ENCODE assay signal across 18 cellular contexts in genomic region chr12:42386310-42386709, GRCh38.
DNase-seq lines count a peak whose midpoint lies in the region; ATAC-seq and TF ChIP-seq lines count a peak whose summit lies in the region.
"Had no signal": no experiment of that assay in that cellular context is flagged by ENCODE, and none has a peak within 500 bp of the region (broad histone marks: within the 10 kb centered on the region; RNA-seq: fewer than 3 reads in every experiment).

No MANE protein-coding gene starts in this region.

- H3K4me1 ChIP-seq in CD4-positive, CD25-positive, alpha-beta regulatory T cell (ENCODE audit: control insufficient read depth, insufficient read depth, low read length, poor library complexity, severe bottlenecking): no peaks in the 10 kb centered on the region
- H3K4me1 ChIP-seq in mesendoderm (ENCODE audit: control insufficient read depth, low read depth, low read length): peaks cover 4% of the 10 kb centered on the region
- H3K4me1 ChIP-seq: A549, BE2C had no signal

- no peaks in the 10 kb centered on the region for H3K79me2 ChIP-seq in mesendoderm (ENCODE audit: control insufficient read depth, insufficient read depth, low read length)

- no peaks in the 10 kb centered on the region for H3K27me3 ChIP-seq in CD4-positive, CD25-positive, alpha-beta regulatory T cell (ENCODE audit: control insufficient read depth, insufficient read depth, low read length)
- H3K27me3 ChIP-seq in mesendoderm (ENCODE audit: insufficient read depth, low read length, poor library complexity): no peaks in the 10 kb centered on the region
- no peaks in the 10 kb centered on the region for H3K27me3 ChIP-seq in brain microvascular endothelial cell (replicated peaks)
- H3K27me3 ChIP-seq: BE2C had no signal

- peaks cover 58% of the 10 kb centered on the region for H3K36me3 Mint-ChIP-seq in CD4-positive, CD25-positive, alpha-beta regulatory T cell

- no peak overlapping the region for H3K27ac ChIP-seq in CD4-positive, CD25-positive, alpha-beta regulatory T cell (ENCODE audit: insufficient read depth, low read length, poor library complexity, severe bottlenecking)
- H3K27ac ChIP-seq in mesendoderm (ENCODE audit: low read depth, low read length) (no peak overlapping the region), brain microvascular endothelial cell (no peak overlapping the region)
- H3K27ac ChIP-seq: A549, C4-2B had no signal

- H2BK5ac ChIP-seq in mesendoderm (ENCODE audit: low read length): no peak overlapping the region

- no peaks in the 10 kb centered on the region for H3K9me3 ChIP-seq in CD4-positive, CD25-positive, alpha-beta regulatory T cell (ENCODE audit: control insufficient read depth in 2 of 2, low read length in 2 of 2)
- H3K9me3 ChIP-seq: A549, BE2C, Caco-2 had no signal

- WGBS in mesendoderm (ENCODE audit: extremely low coverage, insufficient coverage, low lambda C conversion rate): no CpG with 5 or more reads among the region's 2 CpGs

- no peak overlapping the region for H3K4me3 Mint-ChIP-seq in CD4-positive, CD25-positive, alpha-beta regulatory T cell
- H3K4me3 Mint-ChIP-seq: CD8-positive, alpha-beta memory T cell; HFFc6 had no signal

- ATAC-seq in CD4-positive, CD25-positive, alpha-beta regulatory T cell (ENCODE audit: low read depth in 2 of 2): no peak
- ATAC-seq in HG02623 (IDR thresholded peaks at IDR 0.05; ENCODE audit: unreplicated experiment): no peak
- ATAC-seq: A549, GM12878, HepG2 had no signal

- no peak overlapping the region for H3K18ac ChIP-seq in mesendoderm (ENCODE audit: low read length)

- DNase-seq in CD4-positive, CD25-positive, alpha-beta regulatory T cell: no peak
- DNase-seq in D341Med (ENCODE audit: low spot score) (peak; percentile 22), OCI-M1 (lab: John Stamatoyannopoulos, UW) (peak; percentile 46), mesendoderm (peak; percentile 16), NCI-H2227 treated with DMSO at 0.1 percent for 48 hours (lab: John Stamatoyannopoulos, UW) (no peak), NOMO-1 treated with dmso at 0.1 percent for 144 hours (lab: John Stamatoyannopoulos, UW; ENCODE audit: unreplicated experiment) (no peak), brain microvascular endothelial cell (no peak)
- DNase-seq: BE2C; Caco-2; CD8-positive, alpha-beta memory T cell; DMS79; HCEC 1CT; HFFc6 had no signal

- H3K79me1 ChIP-seq in mesendoderm (ENCODE audit: low read length): no peaks in the 10 kb centered on the region

- H3K9ac ChIP-seq in mesendoderm (ENCODE audit: low read length): no peak overlapping the region

- H3K23ac ChIP-seq in mesendoderm (ENCODE audit: low read length): no peak overlapping the region

- peaks cover 23% of the 10 kb centered on the region for H3K36me3 ChIP-seq in CD4-positive, CD25-positive, alpha-beta regulatory T cell (ENCODE audit: control insufficient read depth, insufficient read depth, low read length)
- H3K36me3 ChIP-seq in mesendoderm (ENCODE audit: control insufficient read depth, insufficient read depth, low read length) (no peaks in the 10 kb centered on the region), brain microvascular endothelial cell (replicated peaks) (peaks cover 2% of the 10 kb centered on the region)

- peak overlapping the region in 2 of 3 donors; percentile 1 to 63 for H3K27ac Mint-ChIP-seq in CD4-positive, CD25-positive, alpha-beta regulatory T cell
- H3K27ac Mint-ChIP-seq: HFFc6 had no signal

- H3K56ac ChIP-seq in mesendoderm (ENCODE audit: low read length): no peak overlapping the region

- no peaks in the 10 kb centered on the region for H3K9me3 Mint-ChIP-seq in CD4-positive, CD25-positive, alpha-beta regulatory T cell
- H3K9me3 Mint-ChIP-seq: CD8-positive, alpha-beta memory T cell; HFFc6 had no signal

- no peak overlapping the region for H2BK120ac ChIP-seq in mesendoderm (ENCODE audit: low read depth, low read length)

- in situ Hi-C loops in brain microvascular endothelial cell (cut with HindIII; ENCODE audit: low pct_ligation_motif_present, low sequenced_read_pairs): no loop called here

- no peak overlapping the region for H2BK15ac ChIP-seq in mesendoderm (replicated peaks; ENCODE audit: low read depth)

- no peak overlapping the region for H3K4me3 ChIP-seq in CD4-positive, CD25-positive, alpha-beta regulatory T cell (ENCODE audit: low read depth, low read length)
- H3K4me3 ChIP-seq in mesendoderm (ENCODE audit: low read length) (no peak overlapping the region), brain microvascular endothelial cell (ENCODE audit: low read depth, low read length) (no peak overlapping the region)
- H3K4me3 ChIP-seq: A549, GM12878 had no signal

- peaks cover 15 to 38% (median 23%) of the 10 kb centered on the region in 4 donors for H3K4me1 Mint-ChIP-seq in CD4-positive, CD25-positive, alpha-beta regulatory T cell

- H2AK5ac ChIP-seq in mesendoderm (ENCODE audit: low read length): no peak overlapping the region

- no peak for TF ChIP-seq CTCF in brain microvascular endothelial cell (IDR thresholded peaks at IDR 0.05; ENCODE audit: low read depth, low read length, missing control alignments)

- H4K5ac ChIP-seq in mesendoderm (ENCODE audit: low read length): no peak overlapping the region

- H3K4me2 ChIP-seq in mesendoderm (ENCODE audit: low read length): no peak overlapping the region
- H3K4me2 ChIP-seq: A549 had no signal

- no peaks in the 10 kb centered on the region for H3K27me3 Mint-ChIP-seq in CD4-positive, CD25-positive, alpha-beta regulatory T cell
- H3K27me3 Mint-ChIP-seq: CD8-positive, alpha-beta memory T cell had no signal

- no peak overlapping the region for H4K8ac ChIP-seq in mesendoderm (ENCODE audit: low read depth, low read length)

- no peak overlapping the region for H3K4ac ChIP-seq in mesendoderm (ENCODE audit: low read depth, low read length)

Comparison
In these comparisons a context has a peak if more than half of its experiments do, and no peak if none do; other contexts are left out.
1. DNase-seq: peak in D341Med (single experiment), OCI-M1 (single experiment) and mesendoderm (single experiment); none in CD4-positive, CD25-positive, alpha-beta regulatory T cell (0 of 3), NCI-H2227 treated with DMSO at 0.1 percent for 48 hours (single experiment), NOMO-1 treated with dmso at 0.1 percent for 144 hours (single experiment) and brain microvascular endothelial cell (single experiment).